22 cellular contexts compared by ENCODE assay signal in genomic region chr11:101096036-101096704, GRCh38. TPM values are rescaled to one million over a fixed set of nuclear protein-coding genes. Genes with fewer than 3 reads are reported as not detected.
A peak's percentile ranks its signal among the peaks of the same experiment; 100 is the strongest.
DNase-seq lines count a peak whose midpoint lies in the region; FAIRE-seq and TF ChIP-seq lines count a peak whose summit lies in the region.
"Had no signal": no experiment of that assay in that cellular context is flagged by ENCODE, and none has a peak within 500 bp of the region (broad histone marks: within the 10 kb centered on the region; RNA-seq: fewer than 3 reads in every experiment).

No MANE protein-coding gene starts in this region.

- no peak for TF ChIP-seq CTCF in fibroblast of the aortic adventitia (IDR thresholded peaks at IDR 0.05; ENCODE audit: insufficient read depth, low read length)

- 60 to 65% (median 64%) methylated on average over 4 of the region's 4 CpGs for WGBS in small intestine, 3 donors

- FAIRE-seq in small intestine (lab: Jason Lieb, UNC): no peak
- FAIRE-seq: G401.6, GM12878, kidney had no signal

- no peaks in the 10 kb centered on the region for H3K27me3 ChIP-seq in effector memory CD4-positive, alpha-beta T cell (replicated peaks; ENCODE audit: control insufficient read depth, insufficient read depth, low read length, poor library complexity, severe bottlenecking)
- peaks cover 0 to 2% of the 10 kb centered on the region in 2 donors for H3K27me3 ChIP-seq in small intestine (ENCODE audit: control insufficient read depth in 2 of 2, insufficient read depth in 2 of 2, low read length in 2 of 2)
- H3K27me3 ChIP-seq: hepatocyte, upper lobe of left lung had no signal

- no peak overlapping the region for H3K27ac ChIP-seq in effector memory CD4-positive, alpha-beta T cell (ENCODE audit: insufficient read depth, low read length, poor library complexity, severe bottlenecking)
- H3K27ac ChIP-seq in small intestine (ENCODE audit: low read depth in 1 of 2, low read length in 1 of 2): no peak overlapping the region
- H3K27ac ChIP-seq: hepatocyte, RWPE1, upper lobe of left lung had no signal

- CTCF ChIA-PET in HEK293T (lab: Yijun Ruan, JAX): no interaction called here

- no peaks in the 10 kb centered on the region for H3K4me1 ChIP-seq in effector memory CD4-positive, alpha-beta T cell (ENCODE audit: control insufficient read depth, insufficient read depth, low read length, poor library complexity, severe bottlenecking)
- H3K4me1 ChIP-seq in small intestine (ENCODE audit: control insufficient read depth in 2 of 2, insufficient read depth in 1 of 2, low read depth in 1 of 2, low read length in 1 of 2): no peaks in the 10 kb centered on the region
- H3K4me1 ChIP-seq: upper lobe of left lung had no signal

- peak; percentile 1 for DNase-seq in EL
- peak; percentile 66 for DNase-seq in NCI-H226
- DNase-seq in fibroblast of the aortic adventitia (ENCODE audit: low read depth): peak; percentile 10
- DNase-seq in pons (ENCODE audit: low spot score): peak; percentile 6
- no peak for DNase-seq in HEK293T (ENCODE audit: extremely low spot score)
- DNase-seq in NCI-H69 (lab: John Stamatoyannopoulos, UW): no peak
- no peak for DNase-seq in effector memory CD4-positive, alpha-beta T cell
- no peak for DNase-seq in small intestine
- DNase-seq: activated CD4-positive, alpha-beta T cell treated with anti-CD3 and anti-CD28 coated beads for 36 hours; HFFc6; kidney; NCI-H146; NCI-H345; NK-92 treated with Interleukin-12 subunit alpha and Interleukin-12 subunit beta, amount 100 ng/mL, for 24 hours; stimulated activated naive CD4-positive, alpha-beta T cell treated with Interleukin-2 at 50 U/mL for 16 hours; upper lobe of left lung had no signal

- H3K9me3 ChIP-seq in effector memory CD4-positive, alpha-beta T cell (ENCODE audit: control insufficient read depth, low read length): no peaks in the 10 kb centered on the region
- no peaks in the 10 kb centered on the region for H3K9me3 ChIP-seq in small intestine (ENCODE audit: control insufficient read depth, low read depth)
- H3K9me3 ChIP-seq: upper lobe of left lung had no signal

- H3K4me3 ChIP-seq in fibroblast of the aortic adventitia (ENCODE audit: low read depth, low read length) (no peak overlapping the region), small intestine (ENCODE audit: low read depth in 1 of 2, low read length in 2 of 2) (no peak overlapping the region)
- no peak overlapping the region for H3K4me3 ChIP-seq in effector memory CD4-positive, alpha-beta T cell (ENCODE audit: insufficient read depth, low read depth, low read length, poor library complexity, severe bottlenecking)
- H3K4me3 ChIP-seq: GM12878, hepatocyte, upper lobe of left lung had no signal

- H3K36me3 ChIP-seq in effector memory CD4-positive, alpha-beta T cell (ENCODE audit: control insufficient read depth, insufficient read depth, low read length): no peaks in the 10 kb centered on the region
- H3K36me3 ChIP-seq in small intestine (ENCODE audit: control insufficient read depth in 2 of 2, insufficient read depth in 2 of 2, low read length in 2 of 2): no peaks in the 10 kb centered on the region
- H3K36me3 ChIP-seq: upper lobe of left lung had no signal

- POLR2A ChIA-PET in HEK293T (lab: Yijun Ruan, JAX): no interaction called here

TF ChIP-seq in HEK293T, 16 proteins besides CTCF, POLR2A, EP300 and RAD21:
- TF ChIP-seq PKNOX1 (IDR thresholded peaks at IDR 0.05): no peak
- no peak for TF ChIP-seq CTBP1 (IDR thresholded peaks at IDR 0.05; ENCODE audit: borderline replicate concordance)
- no peak for TF ChIP-seq HDGF (IDR thresholded peaks at IDR 0.05; ENCODE audit: borderline replicate concordance)
- TF ChIP-seq BHLHE40 (IDR thresholded peaks at IDR 0.05; ENCODE audit: borderline replicate concordance): no peak
- no peak for TF ChIP-seq NFRKB (IDR thresholded peaks at IDR 0.05)
- TF ChIP-seq SUZ12 (IDR thresholded peaks at IDR 0.05): no peak
- no peak for TF ChIP-seq ZNF384 (IDR thresholded peaks at IDR 0.05)
- no peak for TF ChIP-seq FOXK2 (IDR thresholded peaks at IDR 0.05)
- no peak for TF ChIP-seq SP1 (IDR thresholded peaks at IDR 0.05)
- no peak for TF ChIP-seq L3MBTL2 (conservative IDR thresholded peaks at IDR 0.05)
- no peak for TF ChIP-seq LEF1 (IDR thresholded peaks at IDR 0.05; ENCODE audit: borderline replicate concordance)
- TF ChIP-seq ELF4 (IDR thresholded peaks at IDR 0.05): no peak
- no peak for TF ChIP-seq ARNT (IDR thresholded peaks at IDR 0.05)

RNA-seq across cellular contexts. Expression of gene PGR, which starts 33.4 kb away (rescaled TPM):
- total RNA-seq in fibroblast of the aortic adventitia (ENCODE audit: low replicate concordance): 0.16 and 0.63 TPM in 2 replicates
- under 1 TPM in 2 of 3 donors, not detected in 1; under 0.01 to 0.03 TPM for polyA plus RNA-seq in small intestine
- total RNA-seq: activated CD4-positive, alpha-beta T cell treated with anti-CD3 and anti-CD28 coated beads for 36 hours; activated T-helper 2 cell treated with anti-CD3 and anti-CD28 coated beads, Interferon-gamma antibody, Interleukin-2, Interleukin-4, amounts not matched to agents 10 μg/mL and 5 μg/mL and 100 μg/mL, durations not matched to agents 14 hours and 24 hours and 36 hours; GM12878; HFFc6 had no signal
- polyA plus RNA-seq: neural cell had no signal

Comparison
In these comparisons a context has a peak if more than half of its experiments do, and no peak if none do; other contexts are left out.
1. DNase-seq: peak in EL (single experiment), NCI-H226 (single experiment), fibroblast of the aortic adventitia (single experiment) and pons (single experiment); none in HEK293T (single experiment), NCI-H69 (single experiment), effector memory CD4-positive, alpha-beta T cell (0 of 3) and small intestine (single experiment).